ENCODE assay signal across 22 cellular contexts in the genomic region with DNA sequence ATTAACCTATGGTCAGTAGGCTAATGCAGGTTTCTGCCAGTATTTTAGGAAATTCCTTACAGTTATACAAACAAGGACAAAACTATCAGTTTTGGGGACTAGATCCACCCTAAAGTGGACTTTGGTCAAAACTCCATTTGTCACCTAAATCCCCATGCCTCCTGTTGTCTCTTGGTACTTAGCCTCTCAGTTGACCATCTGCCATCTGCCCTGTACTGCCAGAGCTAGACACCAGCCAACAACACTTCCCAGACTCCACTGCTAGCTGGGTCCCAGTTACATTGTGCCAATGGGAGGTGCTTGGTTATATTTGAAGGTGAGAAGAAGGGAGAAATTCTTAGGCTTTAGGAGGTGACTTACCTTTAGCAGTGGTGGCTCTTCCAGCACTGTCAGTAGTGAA. TPM values are rescaled to one million over a fixed set of nuclear protein-coding genes. Genes with fewer than 3 reads are reported as not detected.
"Had no signal": no experiment of that assay in that cellular context is flagged by ENCODE, and none has a peak within 500 bp of the region (broad histone marks: within the 10 kb centered on the region; RNA-seq: fewer than 3 reads in every experiment).

No MANE protein-coding gene starts in this region.

- H3K27ac ChIP-seq: dorsolateral prefrontal cortex, spleen, tibial artery, upper lobe of left lung, uterus had no signal

- DNase-seq: effector CD8-positive, alpha-beta T cell; foreskin melanocyte; head of caudate nucleus; hippocampal formation; left colon; mammary epithelial cell; mucosa of descending colon; natural killer cell; posterior cingulate gyrus; spleen; stimulated activated CD4-positive, alpha-beta T cell treated with anti-CD3 and anti-CD28 coated beads, Interleukin-15, amount 100 ng/mL, for 24 hours; stimulated activated CD4-positive, alpha-beta T cell treated with anti-CD3 and anti-CD28 coated beads, Interleukin-1b, Interleukin-23, amount 100 ng/mL, for 48 hours; stimulated activated CD4-positive, alpha-beta T cell treated with anti-CD3 and anti-CD28 coated beads, Interleukin-4, amount 100 ng/mL, for 24 hours; tibial artery; upper lobe of left lung; uterus had no signal

- H3K36me3 ChIP-seq: spleen, tibial artery, upper lobe of left lung, uterus had no signal

- H3K4me1 ChIP-seq: tibial artery, upper lobe of left lung, uterus had no signal

- H3K4me3 ChIP-seq: dorsolateral prefrontal cortex, mucosa of descending colon, spleen, tibial artery, upper lobe of left lung, uterus had no signal

- ATAC-seq: left colon; mucosa of descending colon; natural killer cell; sciatic nerve; stimulated activated memory B cell treated with anti-CD40 and anti-IgM and Interleukin-4, amounts not matched to agents 10 μg/mL and 1 μg/mL and 100 μg/mL, for 72 hours had no signal

- H3K27me3 ChIP-seq: dorsolateral prefrontal cortex, spleen, upper lobe of left lung, uterus had no signal

RNA-seq across cellular contexts. Expression of a gene that starts 48.9 kb away (rescaled TPM):
- total RNA-seq: kidney epithelial cell, temporal lobe had no signal

RNA-seq across cellular contexts. Expression of a gene that starts 53.6 kb away (rescaled TPM):
- total RNA-seq: left colon, natural killer cell, spleen had no signal
- polyA plus RNA-seq: esophagus had no signal
